Comparison of ENCODE assay signal across 8 cellular contexts in genomic region chr12:120235369-120236123, GRCh38. TPM values are rescaled to one million over a fixed set of nuclear protein-coding genes. Genes with fewer than 3 reads are reported as not detected.
A peak's percentile ranks its signal among the peaks of the same experiment; 100 is the strongest.
DNase-seq lines count a peak whose midpoint lies in the region; ATAC-seq and TF ChIP-seq lines count a peak whose summit lies in the region.

No MANE protein-coding gene starts in this region.

- no peak overlapping the region for H4K91ac ChIP-seq in H9 (ENCODE audit: insufficient read length, low read depth, low read length)

- H3K27me3 ChIP-seq in H9 (ENCODE audit: insufficient read depth, low read length) (no peaks in the 10 kb centered on the region), left ventricle myocardium inferior (ENCODE audit: low read depth) (no peaks in the 10 kb centered on the region), smooth muscle cell (ENCODE audit: low read depth) (no peaks in the 10 kb centered on the region)

- H3K4me1 ChIP-seq in H9 (ENCODE audit: insufficient read depth, low read length): peaks cover 26% of the 10 kb centered on the region
- H3K4me1 ChIP-seq in left ventricle myocardium inferior: peaks cover 100% of the 10 kb centered on the region
- H3K4me1 ChIP-seq in smooth muscle cell (ENCODE audit: low read depth): peaks cover 48% of the 10 kb centered on the region

- H3K23ac ChIP-seq in H9 (ENCODE audit: insufficient read length, low read depth, low read length): no peak overlapping the region

- H4K20me1 ChIP-seq in H9 (ENCODE audit: control insufficient read depth, insufficient read depth, insufficient read length) (no peaks in the 10 kb centered on the region), smooth muscle cell (ENCODE audit: low read depth) (peaks cover 58% of the 10 kb centered on the region)

- H3K23me2 ChIP-seq in H9 (ENCODE audit: insufficient read length, low read depth, low read length, poor library complexity, severe bottlenecking): peaks cover 3% of the 10 kb centered on the region

- H3K9me3 Mint-ChIP-seq in H9: no peaks in the 10 kb centered on the region
- no peaks in the 10 kb centered on the region for H3K9me3 Mint-ChIP-seq in activated CD8-positive, alpha-beta T cell treated with anti-CD3 and anti-CD28 coated beads for 36 hours

- H4K5ac ChIP-seq in H9 (ENCODE audit: insufficient read length, low read depth, low read length): no peak overlapping the region

- H3T11ph ChIP-seq in H9 (ENCODE audit: low read length): no peak overlapping the region

- H3K56ac ChIP-seq in H9 (ENCODE audit: insufficient read length, low read depth, low read length): no peak overlapping the region

- H3K27ac Mint-ChIP-seq in H9: peak overlapping the region; percentile 57 to 90 (median 72); a peak in 5 of 7 replicates
- H3K27ac Mint-ChIP-seq in activated CD8-positive, alpha-beta T cell treated with anti-CD3 and anti-CD28 coated beads for 36 hours: peak overlapping the region; percentile 7

- H2AFZ ChIP-seq in H9 (ENCODE audit: low read length) (no peak overlapping the region), smooth muscle cell (ENCODE audit: low read depth) (no peak overlapping the region)

- no peak overlapping the region for H3K4ac ChIP-seq in H9 (ENCODE audit: low read depth, low read length)

- no peak overlapping the region for H2BK12ac ChIP-seq in H9 (ENCODE audit: insufficient read length, low read depth, low read length)

- H3K79me2 ChIP-seq in H9 (ENCODE audit: insufficient read depth, low read length) (peaks cover 15% of the 10 kb centered on the region; the same call in 1 of the 2 replicates), smooth muscle cell (ENCODE audit: low read depth) (peaks cover 59% of the 10 kb centered on the region)

- H3K4me3 ChIP-seq in left ventricle myocardium inferior (peak overlapping the region; percentile 46), smooth muscle cell (no peak overlapping the region)

- ATAC-seq in activated CD8-positive, alpha-beta T cell treated with anti-CD3 and anti-CD28 coated beads for 36 hours: no peak
- ATAC-seq in GM18517 (IDR thresholded peaks at IDR 0.05; ENCODE audit: unreplicated experiment) (no peak), HG03280 (IDR thresholded peaks at IDR 0.05; ENCODE audit: unreplicated experiment) (no peak), GM21390 (IDR thresholded peaks at IDR 0.05; ENCODE audit: unreplicated experiment) (no peak)

- CTCF ChIA-PET in activated CD8-positive, alpha-beta T cell treated with anti-CD3 and anti-CD28 coated beads for 36 hours (lab: Charles Lee): interaction anchor here (0.9 to 7.1 kb wide), 12 partner anchors 8 to 55 kb away, joined by 3 to 65 read pairs (median 5); partner anchors contain the start of genes PXN, RNU4-2 and RPLP0

- H4K8ac ChIP-seq in H9 (replicated peaks; ENCODE audit: insufficient read length, low read depth, low read length): no peak overlapping the region

- peak overlapping the region in 1 of 2 experiments; percentile 43; a peak in 2 of 5 replicates for H3K4me3 Mint-ChIP-seq in H9
- H3K4me3 Mint-ChIP-seq in activated CD8-positive, alpha-beta T cell treated with anti-CD3 and anti-CD28 coated beads for 36 hours: no peak overlapping the region

- no peak overlapping the region for H2BK120ac ChIP-seq in H9 (ENCODE audit: low read depth, low read length, poor library complexity, severe bottlenecking)

- H3K27ac ChIP-seq in H9 (ENCODE audit: insufficient read length, low read depth, low read length) (no peak overlapping the region), left ventricle myocardium inferior (replicated peaks) (peak overlapping the region; percentile 96), smooth muscle cell (ENCODE audit: low read depth) (peak overlapping the region; percentile 99)

- peak; percentile 62 for TF ChIP-seq CTCF in H9 (conservative IDR thresholded peaks at IDR 0.05)
- no peak for TF ChIP-seq CTCF in activated CD8-positive, alpha-beta T cell treated with anti-CD3 and anti-CD28 coated beads for 36 hours (IDR thresholded peaks at IDR 0.05)
- TF ChIP-seq CTCF in left ventricle myocardium inferior (IDR thresholded peaks at IDR 0.05; ENCODE audit: borderline replicate concordance): peak; percentile 24
- TF ChIP-seq CTCF in smooth muscle cell (IDR thresholded peaks at IDR 0.05; ENCODE audit: borderline replicate concordance, insufficient read depth, poor library complexity, severe bottlenecking): peak; percentile 21

- H3K14ac ChIP-seq in H9 (ENCODE audit: insufficient read depth, low read length): no peak overlapping the region

- POLR2A ChIA-PET in activated CD8-positive, alpha-beta T cell treated with anti-CD3 and anti-CD28 coated beads for 36 hours (lab: Charles Lee): interaction anchor here (0.7 to 7.8 kb wide), 5 partner anchors 13 to 56 kb away, joined by 3 to 82 read pairs (median 3); partner anchors contain the start of genes RNU4-1 and RNU4-2

- H3K27me3 Mint-ChIP-seq in H9 (ENCODE audit: low read depth): no peaks in the 10 kb centered on the region
- no peaks in the 10 kb centered on the region for H3K27me3 Mint-ChIP-seq in activated CD8-positive, alpha-beta T cell treated with anti-CD3 and anti-CD28 coated beads for 36 hours

- H3K36me3 Mint-ChIP-seq in H9 (ENCODE audit: insufficient read depth in 1 of 3, low read depth in 3 of 3): peaks cover 0 to 2% (median 0%) of the 10 kb centered on the region in 3 experiments; a peak in 2 of 7 replicates
- no peaks in the 10 kb centered on the region for H3K36me3 Mint-ChIP-seq in activated CD8-positive, alpha-beta T cell treated with anti-CD3 and anti-CD28 coated beads for 36 hours (ENCODE audit: low read depth)

- no peak overlapping the region for H3K9ac ChIP-seq in H9 (ENCODE audit: extremely low read depth, insufficient read length, low read length)
- H3K9ac ChIP-seq in smooth muscle cell (ENCODE audit: low read depth): peak overlapping the region; percentile 32

- no peak overlapping the region for H2BK5ac ChIP-seq in H9 (ENCODE audit: insufficient read length, low read length)

- WGBS in H9 (ENCODE audit: extremely low coverage, insufficient read length, low lambda C conversion rate): no CpG with 5 or more reads among the region's 15 CpGs
- 66% methylated on average over 15 of the region's 15 CpGs for WGBS in smooth muscle cell (ENCODE audit: low lambda C conversion rate)

- H3K18ac ChIP-seq in H9 (ENCODE audit: insufficient read length, low read depth, low read length): no peak overlapping the region

- no peak overlapping the region for H2BK20ac ChIP-seq in H9 (ENCODE audit: low read depth, low read length, poor library complexity, severe bottlenecking)

- peaks cover 63 to 70% of the 10 kb centered on the region in 2 experiments for H3K4me1 Mint-ChIP-seq in H9
- peaks cover 70% of the 10 kb centered on the region for H3K4me1 Mint-ChIP-seq in activated CD8-positive, alpha-beta T cell treated with anti-CD3 and anti-CD28 coated beads for 36 hours (ENCODE audit: low read depth)

- no peak overlapping the region for H2AK5ac ChIP-seq in H9 (ENCODE audit: insufficient read length, low read length)

- H3K9me3 ChIP-seq in H9 (ENCODE audit: control insufficient read depth, low read depth, low read length): no peaks in the 10 kb centered on the region
- H3K9me3 ChIP-seq in left ventricle myocardium inferior (replicated peaks): no peaks in the 10 kb centered on the region
- no peaks in the 10 kb centered on the region for H3K9me3 ChIP-seq in smooth muscle cell (replicated peaks; ENCODE audit: low read depth)

- H3K79me1 ChIP-seq in H9 (ENCODE audit: insufficient read depth, low read depth, low read length, poor library complexity, severe bottlenecking): peaks cover 4% of the 10 kb centered on the region

- no peak overlapping the region for H3K4me2 ChIP-seq in H9 (ENCODE audit: insufficient read depth, insufficient read length, low read length)
- peak overlapping the region; percentile 75 for H3K4me2 ChIP-seq in smooth muscle cell

- H3K36me3 ChIP-seq in left ventricle myocardium inferior (no peaks in the 10 kb centered on the region), smooth muscle cell (ENCODE audit: low read depth) (no peaks in the 10 kb centered on the region)

- intact Hi-C loops in activated CD8-positive, alpha-beta T cell treated with anti-CD3 and anti-CD28 coated beads for 36 hours (cut with micrococcal nuclease): no loop called here
- intact Hi-C loops in left ventricle myocardium inferior (cut with micrococcal nuclease): no loop called here

- H3F3A ChIP-seq in smooth muscle cell (ENCODE audit: low read depth): peaks cover 37% of the 10 kb centered on the region

- no peak overlapping the region for H2BK15ac ChIP-seq in H9 (ENCODE audit: low read depth, low read length)

- DNase-seq in H9 (peak; percentile 72), left ventricle myocardium inferior (peak; percentile 44), smooth muscle cell (lab: John Stamatoyannopoulos, UW; ENCODE audit: unreplicated experiment) (no peak), UCSD-AML1 (lab: John Stamatoyannopoulos, UW; ENCODE audit: unreplicated experiment) (no peak)
- no peak for DNase-seq in activated CD8-positive, alpha-beta T cell treated with anti-CD3 and anti-CD28 coated beads for 36 hours

RNA-seq across cellular contexts. Expression of gene PXN, which starts 30.0 kb away (rescaled TPM):
- total RNA-seq in H9 (2021) (88.9 and 92.8 TPM in 2 replicates), left ventricle myocardium inferior (59.8 TPM), smooth muscle cell (16.6 and 17.2 TPM in 2 replicates)
- total RNA-seq in activated CD8-positive, alpha-beta T cell treated with anti-CD3 and anti-CD28 coated beads for 36 hours: 10 to 100 TPM; 40.2 to 45.3 TPM
- 27.0 and 61.2 TPM in 2 replicates for polyA plus RNA-seq in smooth muscle cell

RNA-seq across cellular contexts. Expression of gene RPLP0, which starts 34.6 kb away (rescaled TPM):
- total RNA-seq in H9 (2021) (2,950 and 3,019 TPM in 2 replicates), left ventricle myocardium inferior (712 TPM), smooth muscle cell (2,989 and 3,138 TPM in 2 replicates)
- 1,000 to 10,000 TPM; 4,421 to 4,585 TPM for total RNA-seq in activated CD8-positive, alpha-beta T cell treated with anti-CD3 and anti-CD28 coated beads for 36 hours
- polyA plus RNA-seq in smooth muscle cell: 1,054 and 1,106 TPM in 2 replicates

RNA-seq across cellular contexts. Expression of gene GCN1, which starts 41.0 kb away (rescaled TPM):
- total RNA-seq in H9 (2021): 125 and 137 TPM in 2 replicates
- 100 to 1,000 TPM; 130 to 137 TPM for total RNA-seq in activated CD8-positive, alpha-beta T cell treated with anti-CD3 and anti-CD28 coated beads for 36 hours
- 36.0 TPM for total RNA-seq in left ventricle myocardium inferior
- total RNA-seq in smooth muscle cell: 40.4 and 44.3 TPM in 2 replicates
- 31.6 and 35.9 TPM in 2 replicates for polyA plus RNA-seq in smooth muscle cell

RNA-seq across cellular contexts. Expression of gene RNU4-2, which starts 56.2 kb away (rescaled TPM):
- total RNA-seq in H9 (2021) (2,441 and 2,702 TPM in 2 replicates), left ventricle myocardium inferior (22,484 TPM), smooth muscle cell (under 0.01 TPM in 2 replicates)
- total RNA-seq in activated CD8-positive, alpha-beta T cell treated with anti-CD3 and anti-CD28 coated beads for 36 hours: 1,000 to 10,000 TPM in 1 of 2 experiments, 100 to 1,000 TPM in 1; 923 to 1,303 TPM
- polyA plus RNA-seq in smooth muscle cell: 4.5 TPM in 1 of 2 replicates, not detected in the other

RNA-seq across cellular contexts. Expression of gene RNU4-1, which starts 57.5 kb away (rescaled TPM):
- total RNA-seq in H9 (2021) (3,262 and 3,277 TPM in 2 replicates), left ventricle myocardium inferior (2,088 TPM), smooth muscle cell (under 0.01 TPM in 2 replicates)
- 1,000 to 10,000 TPM in 1 of 2 experiments, 100 to 1,000 TPM in 1; 692 to 1,025 TPM for total RNA-seq in activated CD8-positive, alpha-beta T cell treated with anti-CD3 and anti-CD28 coated beads for 36 hours
- polyA plus RNA-seq in smooth muscle cell: 3.8 TPM in 1 of 2 replicates, not detected in the other

Comparison
In these comparisons a context has a peak if more than half of its experiments do, and no peak if none do; other contexts are left out.
1. DNase-seq: peak in H9 (single experiment) and left ventricle myocardium inferior (single experiment); none in activated CD8-positive, alpha-beta T cell treated with anti-CD3 and anti-CD28 coated beads for 36 hours (single experiment), smooth muscle cell (single experiment) and UCSD-AML1 (single experiment).